ENCODE assay signal across 1 cellular context in genomic region chr2:216498418-216499413, GRCh38.
TF ChIP-seq lines count a peak whose summit lies in the region.

RPL37A (plus strand) TSS chr2:216498844; CDS start chr2:216498875, 31 bp downstream.

TF ChIP-seq in K562, 482 proteins besides CTCF, POLR2A, EP300 and RAD21 (continued from another document and continues in another):
- TF ChIP-seq, protein P1, sequence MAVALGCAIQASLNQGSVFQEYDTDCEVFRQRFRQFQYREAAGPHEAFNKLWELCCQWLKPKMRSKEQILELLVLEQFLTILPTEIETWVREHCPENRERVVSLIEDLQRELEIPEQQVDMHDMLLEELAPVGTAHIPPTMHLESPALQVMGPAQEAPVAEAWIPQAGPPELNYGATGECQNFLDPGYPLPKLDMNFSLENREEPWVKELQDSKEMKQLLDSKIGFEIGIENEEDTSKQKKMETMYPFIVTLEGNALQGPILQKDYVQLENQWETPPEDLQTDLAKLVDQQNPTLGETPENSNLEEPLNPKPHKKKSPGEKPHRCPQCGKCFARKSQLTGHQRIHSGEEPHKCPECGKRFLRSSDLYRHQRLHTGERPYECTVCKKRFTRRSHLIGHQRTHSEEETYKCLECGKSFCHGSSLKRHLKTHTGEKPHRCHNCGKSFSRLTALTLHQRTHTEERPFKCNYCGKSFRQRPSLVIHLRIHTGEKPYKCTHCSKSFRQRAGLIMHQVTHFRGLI (CRISPR knock-in tag; IDR thresholded peaks at IDR 0.05), result no peak
- TF ChIP-seq, protein P2, sequence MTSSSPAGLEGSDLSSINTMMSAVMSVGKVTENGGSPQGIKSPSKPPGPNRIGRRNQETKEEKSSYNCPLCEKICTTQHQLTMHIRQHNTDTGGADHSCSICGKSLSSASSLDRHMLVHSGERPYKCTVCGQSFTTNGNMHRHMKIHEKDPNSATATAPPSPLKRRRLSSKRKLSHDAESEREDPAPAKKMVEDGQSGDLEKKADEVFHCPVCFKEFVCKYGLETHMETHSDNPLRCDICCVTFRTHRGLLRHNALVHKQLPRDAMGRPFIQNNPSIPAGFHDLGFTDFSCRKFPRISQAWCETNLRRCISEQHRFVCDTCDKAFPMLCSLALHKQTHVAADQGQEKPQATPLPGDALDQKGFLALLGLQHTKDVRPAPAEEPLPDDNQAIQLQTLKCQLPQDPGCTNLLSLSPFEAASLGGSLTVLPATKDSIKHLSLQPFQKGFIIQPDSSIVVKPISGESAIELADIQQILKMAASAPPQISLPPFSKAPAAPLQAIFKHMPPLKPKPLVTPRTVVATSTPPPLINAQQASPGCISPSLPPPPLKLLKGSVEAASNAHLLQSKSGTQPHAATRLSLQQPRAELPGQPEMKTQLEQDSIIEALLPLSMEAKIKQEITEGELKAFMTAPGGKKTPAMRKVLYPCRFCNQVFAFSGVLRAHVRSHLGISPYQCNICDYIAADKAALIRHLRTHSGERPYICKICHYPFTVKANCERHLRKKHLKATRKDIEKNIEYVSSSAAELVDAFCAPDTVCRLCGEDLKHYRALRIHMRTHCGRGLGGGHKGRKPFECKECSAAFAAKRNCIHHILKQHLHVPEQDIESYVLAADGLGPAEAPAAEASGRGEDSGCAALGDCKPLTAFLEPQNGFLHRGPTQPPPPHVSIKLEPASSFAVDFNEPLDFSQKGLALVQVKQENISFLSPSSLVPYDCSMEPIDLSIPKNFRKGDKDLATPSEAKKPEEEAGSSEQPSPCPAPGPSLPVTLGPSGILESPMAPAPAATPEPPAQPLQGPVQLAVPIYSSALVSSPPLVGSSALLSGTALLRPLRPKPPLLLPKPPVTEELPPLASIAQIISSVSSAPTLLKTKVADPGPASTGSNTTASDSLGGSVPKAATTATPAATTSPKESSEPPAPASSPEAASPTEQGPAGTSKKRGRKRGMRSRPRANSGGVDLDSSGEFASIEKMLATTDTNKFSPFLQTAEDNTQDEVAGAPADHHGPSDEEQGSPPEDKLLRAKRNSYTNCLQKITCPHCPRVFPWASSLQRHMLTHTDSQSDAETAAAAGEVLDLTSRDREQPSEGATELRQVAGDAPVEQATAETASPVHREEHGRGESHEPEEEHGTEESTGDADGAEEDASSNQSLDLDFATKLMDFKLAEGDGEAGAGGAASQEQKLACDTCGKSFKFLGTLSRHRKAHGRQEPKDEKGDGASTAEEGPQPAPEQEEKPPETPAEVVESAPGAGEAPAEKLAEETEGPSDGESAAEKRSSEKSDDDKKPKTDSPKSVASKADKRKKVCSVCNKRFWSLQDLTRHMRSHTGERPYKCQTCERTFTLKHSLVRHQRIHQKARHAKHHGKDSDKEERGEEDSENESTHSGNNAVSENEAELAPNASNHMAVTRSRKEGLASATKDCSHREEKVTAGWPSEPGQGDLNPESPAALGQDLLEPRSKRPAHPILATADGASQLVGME (CRISPR knock-in tag; IDR thresholded peaks at IDR 0.05), result peak; percentile 58; the same call in 1 of the 2 replicates
- TF ChIP-seq SAFB2 (IDR thresholded peaks at IDR 0.05; ENCODE audit: borderline replicate concordance, low read depth, low read length, severe bottlenecking) (no peak), CREB3 (tag; conservative IDR thresholded peaks at IDR 0.05; ENCODE audit: low read depth) (no peak), HBP1 (CRISPR knock-in tag; IDR thresholded peaks at IDR 0.05) (no peak), CHD2 (IDR thresholded peaks at IDR 0.05; ENCODE audit: low read depth, low read length) (no peak), ZNF644 (tag; IDR thresholded peaks at IDR 0.05; ENCODE audit: low read depth) (no peak), L3MBTL2 (IDR thresholded peaks at IDR 0.05) (no peak; the same call in 1 of the 2 replicates), ZFX (CRISPR knock-in tag; IDR thresholded peaks at IDR 0.05) (peak; percentile 97), DNMT1 (IDR thresholded peaks at IDR 0.05) (no peak), NKRF (IDR thresholded peaks at IDR 0.05; ENCODE audit: borderline replicate concordance) (peak; percentile 86), HMG20A (CRISPR knock-in tag; conservative IDR thresholded peaks at IDR 0.05) (no peak), DMBX1 (CRISPR knock-in tag; IDR thresholded peaks at IDR 0.05; ENCODE audit: borderline replicate concordance) (no peak), CTBP1 (IDR thresholded peaks at IDR 0.05; ENCODE audit: borderline replicate concordance) (peak; percentile 28; the same call in 1 of the 2 replicates), SMAD2 (IDR thresholded peaks at IDR 0.05; ENCODE audit: low read depth, low read length) (no peak), HDAC2 (IDR thresholded peaks at IDR 0.05) (peak; percentile 24; the same call in 1 of the 2 replicates), CBX3 (IDR thresholded peaks at IDR 0.05; ENCODE audit: borderline replicate concordance in 1 of 2, low read length in 2 of 2) (no peak; a peak in 1 of 3 replicates), SFPQ (IDR thresholded peaks at IDR 0.05; ENCODE audit: low read depth, low read length) (no peak), ZNF431 (CRISPR knock-in tag; IDR thresholded peaks at IDR 0.05) (no peak), HNRNPLL (IDR thresholded peaks at IDR 0.05; ENCODE audit: low read depth, low read length, poor library complexity, severe bottlenecking) (no peak), CEBPZ (IDR thresholded peaks at IDR 0.05; ENCODE audit: borderline replicate concordance, low read depth, low read length) (no peak), BRD4 (IDR thresholded peaks at IDR 0.05) (peak; percentile 89), GABPB2 (CRISPR knock-in tag; conservative IDR thresholded peaks at IDR 0.05) (no peak), PYGO2 (tag; IDR thresholded peaks at IDR 0.05) (no peak), GTF2B (IDR thresholded peaks at IDR 0.05; ENCODE audit: extremely low read depth, insufficient read length) (peak; percentile 70), ZNF785 (CRISPR knock-in tag; IDR thresholded peaks at IDR 0.05) (no peak), POU5F1 (IDR thresholded peaks at IDR 0.05; ENCODE audit: borderline replicate concordance, low read depth, low read length, partially characterized antibody) (no peak), MTA2 (IDR thresholded peaks at IDR 0.05; ENCODE audit: low read depth) (no peak), LCOR (CRISPR knock-in tag; IDR thresholded peaks at IDR 0.05) (no peak), PHF8 (IDR thresholded peaks at IDR 0.05; ENCODE audit: borderline replicate concordance, low read length) (peak; percentile 93), ZNF57 (CRISPR knock-in tag; IDR thresholded peaks at IDR 0.05) (no peak), MEF2D (tag; conservative IDR thresholded peaks at IDR 0.05; ENCODE audit: low read depth) (no peak)
- TF ChIP-seq, protein P3, sequence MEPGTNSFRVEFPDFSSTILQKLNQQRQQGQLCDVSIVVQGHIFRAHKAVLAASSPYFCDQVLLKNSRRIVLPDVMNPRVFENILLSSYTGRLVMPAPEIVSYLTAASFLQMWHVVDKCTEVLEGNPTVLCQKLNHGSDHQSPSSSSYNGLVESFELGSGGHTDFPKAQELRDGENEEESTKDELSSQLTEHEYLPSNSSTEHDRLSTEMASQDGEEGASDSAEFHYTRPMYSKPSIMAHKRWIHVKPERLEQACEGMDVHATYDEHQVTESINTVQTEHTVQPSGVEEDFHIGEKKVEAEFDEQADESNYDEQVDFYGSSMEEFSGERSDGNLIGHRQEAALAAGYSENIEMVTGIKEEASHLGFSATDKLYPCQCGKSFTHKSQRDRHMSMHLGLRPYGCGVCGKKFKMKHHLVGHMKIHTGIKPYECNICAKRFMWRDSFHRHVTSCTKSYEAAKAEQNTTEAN (CRISPR knock-in tag; IDR thresholded peaks at IDR 0.05), result 0 out of 2 replicates have a peak, but pooled peaks have one; percentile 39
- TF ChIP-seq, protein P4, sequence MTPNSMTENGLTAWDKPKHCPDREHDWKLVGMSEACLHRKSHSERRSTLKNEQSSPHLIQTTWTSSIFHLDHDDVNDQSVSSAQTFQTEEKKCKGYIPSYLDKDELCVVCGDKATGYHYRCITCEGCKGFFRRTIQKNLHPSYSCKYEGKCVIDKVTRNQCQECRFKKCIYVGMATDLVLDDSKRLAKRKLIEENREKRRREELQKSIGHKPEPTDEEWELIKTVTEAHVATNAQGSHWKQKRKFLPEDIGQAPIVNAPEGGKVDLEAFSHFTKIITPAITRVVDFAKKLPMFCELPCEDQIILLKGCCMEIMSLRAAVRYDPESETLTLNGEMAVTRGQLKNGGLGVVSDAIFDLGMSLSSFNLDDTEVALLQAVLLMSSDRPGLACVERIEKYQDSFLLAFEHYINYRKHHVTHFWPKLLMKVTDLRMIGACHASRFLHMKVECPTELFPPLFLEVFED (CRISPR knock-in tag; conservative IDR thresholded peaks at IDR 0.05), result peak; percentile 57; the same call in 1 of the 2 replicates
- TF ChIP-seq, protein P5, sequence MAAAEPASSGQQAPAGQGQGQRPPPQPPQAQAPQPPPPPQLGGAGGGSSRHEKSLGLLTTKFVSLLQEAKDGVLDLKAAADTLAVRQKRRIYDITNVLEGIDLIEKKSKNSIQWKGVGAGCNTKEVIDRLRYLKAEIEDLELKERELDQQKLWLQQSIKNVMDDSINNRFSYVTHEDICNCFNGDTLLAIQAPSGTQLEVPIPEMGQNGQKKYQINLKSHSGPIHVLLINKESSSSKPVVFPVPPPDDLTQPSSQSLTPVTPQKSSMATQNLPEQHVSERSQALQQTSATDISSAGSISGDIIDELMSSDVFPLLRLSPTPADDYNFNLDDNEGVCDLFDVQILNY (CRISPR knock-in tag; IDR thresholded peaks at IDR 0.05), result no peak
